Comparison of ENCODE assay signal across 32 cellular contexts in the genomic region with DNA sequence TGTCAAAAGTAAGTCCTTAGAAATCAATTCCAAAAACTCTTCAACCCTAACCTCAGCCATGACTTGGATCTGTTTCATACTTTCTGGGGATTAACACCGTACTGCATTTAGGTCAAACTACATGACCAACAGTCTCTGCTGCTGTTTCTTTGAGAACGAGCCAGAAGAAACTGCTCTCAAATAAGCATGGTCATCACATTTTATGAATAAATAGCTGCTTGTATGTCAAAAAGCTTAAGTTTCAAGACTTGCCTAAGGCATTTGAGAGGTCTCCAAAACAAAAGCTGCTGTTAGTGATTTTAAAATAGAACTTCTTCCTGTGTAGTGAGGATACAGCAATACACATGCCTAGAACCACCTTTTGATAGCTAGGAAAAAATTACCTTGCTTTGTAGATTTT.
DNase-seq lines count a peak whose midpoint lies in the region; ATAC-seq, FAIRE-seq and TF ChIP-seq lines count a peak whose summit lies in the region.
"Had no signal": no experiment of that assay in that cellular context is flagged by ENCODE, and none has a peak within 500 bp of the region (broad histone marks: within the 10 kb centered on the region; RNA-seq: fewer than 3 reads in every experiment).

No MANE protein-coding gene starts in this region.

- no peak overlapping the region for H3K4me3 ChIP-seq in HepG2 (replicated peaks in 1 of 3; ENCODE audit: insufficient read depth in 1 of 3, low read depth in 2 of 3, low read length in 3 of 3)
- no peak overlapping the region for H3K4me3 ChIP-seq in right lobe of liver
- no peak overlapping the region for H3K4me3 ChIP-seq in H1 (ENCODE audit: extremely low read depth in 1 of 4, insufficient read depth in 2 of 4, low read depth in 3 of 4, low read length in 4 of 4)
- no peak overlapping the region for H3K4me3 ChIP-seq in esophagus squamous epithelium
- H3K4me3 ChIP-seq: body of pancreas, GM23248, left lung, PC-9, transverse colon had no signal

- H3K4me1 Mint-ChIP-seq in neural crest cell (peaks cover 15% of the 10 kb centered on the region), H9 (peaks cover 3% of the 10 kb centered on the region in 2 experiments; a peak in 2 of 4 replicates)
- H3K4me1 Mint-ChIP-seq: activated CD8-positive, alpha-beta memory T cell treated with anti-CD3 and anti-CD28 coated beads, Interleukin-2, amount 10 ng/mL, durations not matched to agents 7 days and 5 days; CD4-positive, CD25-positive, alpha-beta regulatory T cell; stimulated activated effector memory CD8-positive, alpha-beta T cell treated with anti-CD3 and anti-CD28 coated beads, Interleukin-12 subunit alpha, Interleukin-12 subunit beta, amount 100 ng/mL, for 72 hours had no signal

- BruUV-seq in HepG2 (replicated peaks; lab: Mats Ljungman, UMichigan) = no TSS peak

- POLR2A ChIA-PET in HepG2 (lab: Yijun Ruan, JAX) = no interaction called here
- POLR2A ChIA-PET in H1 (lab: Charles Lee; ENCODE audit: partially characterized antibody) = interaction anchor here (1.4 kb wide), 1 partner anchor 9 kb away, joined by 4 read pairs; no protein-coding TSS in a partner anchor

- no peak overlapping the region for H3K56ac ChIP-seq in H1 (replicated peaks; ENCODE audit: insufficient read length, low read depth, low read length)
- no peak overlapping the region for H3K56ac ChIP-seq in H9 (ENCODE audit: insufficient read length, low read depth, low read length)

- FAIRE-seq in HepG2 (lab: Jason Lieb, UNC) (no peak), H1 (lab: Jason Lieb, UNC) (no peak)
- FAIRE-seq: islet of Langerhans had no signal

- no peak for TF ChIP-seq RAD21 in HepG2 (CRISPR knock-in tag; IDR thresholded peaks at IDR 0.05)
- no peak for TF ChIP-seq RAD21 in H1 (IDR thresholded peaks at IDR 0.05 in 1 of 2, conservative IDR thresholded peaks at IDR 0.05 in 1 of 2; ENCODE audit: low read depth in 2 of 2, low read length in 2 of 2)

- TF ChIP-seq CTCF in HepG2 (CRISPR knock-in tag; IDR thresholded peaks at IDR 0.05) (no peak), right lobe of liver (IDR thresholded peaks at IDR 0.05) (no peak), H1 (IDR thresholded peaks at IDR 0.05; ENCODE audit: control extremely low read depth in 1 of 3, insufficient read depth in 1 of 3, low read depth in 1 of 3, low read length in 3 of 3) (no peak), neural crest cell (conservative IDR thresholded peaks at IDR 0.05) (no peak), esophagus squamous epithelium (IDR thresholded peaks at IDR 0.05) (no peak), H9 (conservative IDR thresholded peaks at IDR 0.05) (no peak)

- H2AK5ac ChIP-seq in H1 (ENCODE audit: low read depth, low read length) = no peak overlapping the region
- H2AK5ac ChIP-seq in H9 (ENCODE audit: insufficient read length, low read length) = no peak overlapping the region

- ATAC-seq in HepG2 (no peak), right lobe of liver (no peak)
- ATAC-seq: activated CD4-positive, CD25-positive, alpha-beta regulatory T cell treated with anti-CD3 and anti-CD28 coated beads, Interleukin-2, amount 50 U/mL, for 24 hours; activated CD8-positive, alpha-beta memory T cell treated with anti-CD3 and anti-CD28 coated beads, Interleukin-2, amount 10 ng/mL, durations not matched to agents 7 days and 5 days; activated T-cell treated with anti-CD3 and anti-CD28 coated beads, Interleukin-2, amount 50 U/mL, for 4 hours; body of pancreas; left lung; stimulated activated effector memory CD8-positive, alpha-beta T cell treated with anti-CD3 and anti-CD28 coated beads, Interleukin-12 subunit alpha, Interleukin-12 subunit beta, amount 100 ng/mL, for 72 hours had no signal

- CTCF ChIA-PET in HepG2 (lab: Yijun Ruan, JAX; ENCODE audit: low intra/inter-chr PET ratio, low total read pairs) = no interaction called here
- CTCF ChIA-PET in H1 (lab: Charles Lee; ENCODE audit: partially characterized antibody) = interaction anchor here (1.0 to 1.1 kb wide), 2 partner anchors 28 to 64 kb away, joined by 3 to 4 read pairs; no protein-coding TSS in a partner anchor

- H3K18ac ChIP-seq in H1 (ENCODE audit: extremely low read depth, low read length) = no peak overlapping the region
- no peak overlapping the region for H3K18ac ChIP-seq in H9 (ENCODE audit: insufficient read length, low read depth, low read length)

- intact Hi-C loops in HepG2 (cut with micrococcal nuclease; ENCODE audit: unreplicated experiment) (no loop called here), right lobe of liver (cut with DNase I) (no loop called here), esophagus squamous epithelium (cut with DNase I) (no loop called here)

- peaks cover 5% of the 10 kb centered on the region for H3K9me3 Mint-ChIP-seq in neural crest cell
- peaks cover 0 to 3% of the 10 kb centered on the region in 2 experiments; a peak in 1 of 5 replicates for H3K9me3 Mint-ChIP-seq in H9
- H3K9me3 Mint-ChIP-seq: activated T-cell treated with anti-CD3 and anti-CD28 coated beads, Interleukin-2, amount 50 U/mL, for 4 hours; stimulated activated effector memory CD8-positive, alpha-beta T cell treated with anti-CD3 and anti-CD28 coated beads, Interleukin-12 subunit alpha, Interleukin-12 subunit beta, amount 100 ng/mL, for 72 hours had no signal

- H4K5ac ChIP-seq in H1 (ENCODE audit: insufficient read length, low read depth, low read length) (no peak overlapping the region), H9 (ENCODE audit: insufficient read length, low read depth, low read length) (no peak overlapping the region)

- no peak overlapping the region for H3K4me3 Mint-ChIP-seq in neural crest cell
- no peak overlapping the region for H3K4me3 Mint-ChIP-seq in H9
- H3K4me3 Mint-ChIP-seq: activated CD8-positive, alpha-beta memory T cell treated with anti-CD3 and anti-CD28 coated beads, Interleukin-2, amount 10 ng/mL, durations not matched to agents 7 days and 5 days; activated T-cell treated with anti-CD3 and anti-CD28 coated beads, Interleukin-2, amount 50 U/mL, for 4 hours; CD4-positive, CD25-positive, alpha-beta regulatory T cell; stimulated activated effector memory CD8-positive, alpha-beta T cell treated with anti-CD3 and anti-CD28 coated beads, Interleukin-12 subunit alpha, Interleukin-12 subunit beta, amount 100 ng/mL, for 72 hours had no signal

- no peaks in the 10 kb centered on the region for H3K36me3 ChIP-seq in HepG2 (replicated peaks in 1 of 2; ENCODE audit: control insufficient read depth in 1 of 2, insufficient read depth in 2 of 2, low read length in 2 of 2)
- no peaks in the 10 kb centered on the region for H3K36me3 ChIP-seq in right lobe of liver
- H3K36me3 ChIP-seq in H1 (ENCODE audit: control insufficient read depth in 2 of 4, insufficient read depth in 4 of 4, low read length in 3 of 4) = no peaks in the 10 kb centered on the region
- no peaks in the 10 kb centered on the region for H3K36me3 ChIP-seq in esophagus squamous epithelium
- H3K36me3 ChIP-seq: left lung, transverse colon had no signal

- 16% methylated on average over 2 of the region's 2 CpGs for whole genome bisulfite sequencing in HepG2 (ENCODE audit: low lambda C conversion rate)
- 31% methylated on average over 2 of the region's 2 CpGs for WGBS in right lobe of liver (ENCODE audit: insufficient coverage, low coverage, low lambda C conversion rate, missing lambda C conversion rate)
- WGBS in H1 (ENCODE audit: extremely low coverage in 1 of 2, insufficient coverage in 1 of 2, insufficient read length in 1 of 2, insufficient replicate concordance in 2 of 2, low coverage in 1 of 2, low lambda C conversion rate in 2 of 2, missing lambda C conversion rate in 1 of 2), 2 experiments = 94% methylated on average over 2 of the region's 2 CpGs; no CpG with 5 or more reads in 1 of the 2 experiments
- WGBS in esophagus squamous epithelium, 2 donors = 11 to 14% methylated on average over 2 of the region's 2 CpGs
- no CpG with 5 or more reads among the region's 2 CpGs for WGBS in H9 (ENCODE audit: extremely low coverage, insufficient read length, low lambda C conversion rate)

- H4K20me1 ChIP-seq in HepG2 (ENCODE audit: insufficient read depth, low read length) (no peaks in the 10 kb centered on the region), H1 (replicated peaks in 1 of 2; ENCODE audit: control insufficient read depth in 1 of 2, insufficient read depth in 2 of 2, low read length in 2 of 2) (no peaks in the 10 kb centered on the region), H9 (ENCODE audit: control insufficient read depth, insufficient read depth, insufficient read length) (no peaks in the 10 kb centered on the region)

- H2BK120ac ChIP-seq in H1 (replicated peaks; ENCODE audit: low read depth, low read length) = no peak overlapping the region
- H2BK120ac ChIP-seq in H9 (ENCODE audit: low read depth, low read length, poor library complexity, severe bottlenecking) = no peak overlapping the region

- TF ChIP-seq EP300 in HepG2 (IDR thresholded peaks at IDR 0.05; ENCODE audit: low read depth in 2 of 2, low read length in 2 of 2) = no peak
- no peak for TF ChIP-seq EP300 in HepG2 (CRISPR knock-in tag; IDR thresholded peaks at IDR 0.05; ENCODE audit: borderline replicate concordance)
- TF ChIP-seq EP300 in H1 (IDR thresholded peaks at IDR 0.05; ENCODE audit: borderline replicate concordance in 1 of 2, low read depth in 2 of 2, low read length in 2 of 2) = no peak

- DNase-seq in HepG2 (ENCODE audit: low spot score) (no peak), right lobe of liver (no peak), H1 (ENCODE audit: low read depth in 1 of 2, low spot score in 2 of 2) (no peak), neural crest cell (ENCODE audit: low read depth, low spot score) (no peak), 8988T (no peak), NCI-H510A treated with DMSO at 0.1 percent for 48 hours (lab: John Stamatoyannopoulos, UW) (no peak), esophagus squamous epithelium (lab: John Stamatoyannopoulos, UW) (no peak), H9 (no peak)
- DNase-seq: activated CD4-positive, alpha-beta T cell treated with anti-CD3 and anti-CD28 coated beads, Interleukin-2, amount 50 U/mL, for 4 hours; activated CD8-positive, alpha-beta memory T cell treated with anti-CD3 and anti-CD28 coated beads, Interleukin-2, amount 10 ng/mL, durations not matched to agents 7 days and 5 days; activated T-cell treated with anti-CD3 and anti-CD28 coated beads, Interleukin-2, amount 50 U/mL, for 4 hours; body of pancreas; cerebellar nuclear complex; DND-41; GF-D8; glutamatergic neuron; GM23248; left lung; mesendoderm; NCI-H1105; NCI-H2029; NCI-H526 treated with DMSO at 0.1 percent for 48 hours; PC-9; posterior cingulate gyrus; Right ventricle myocardium superior; stimulated activated CD4-positive, alpha-beta T cell treated with anti-CD3 and anti-CD28 coated beads, Interleukin-15, amount 100 ng/mL, for 24 hours; T-helper 2 cell; transverse colon had no signal

- TF ChIP-seq POLR2A in HepG2 (IDR thresholded peaks at IDR 0.05; ENCODE audit: insufficient read depth in 1 of 2, low read depth in 2 of 2, low read length in 2 of 2) = no peak
- no peak for TF ChIP-seq POLR2A in right lobe of liver (IDR thresholded peaks at IDR 0.05)
- no peak for TF ChIP-seq POLR2A in H1 (IDR thresholded peaks at IDR 0.05; ENCODE audit: control extremely low read depth in 1 of 2, low read depth in 2 of 2, low read length in 2 of 2)
- TF ChIP-seq POLR2A in esophagus squamous epithelium (IDR thresholded peaks at IDR 0.05) = no peak

- H3K4me1 ChIP-seq in HepG2 (ENCODE audit: insufficient read depth, low read length) (no peaks in the 10 kb centered on the region), right lobe of liver (no peaks in the 10 kb centered on the region), H1 (replicated peaks in 1 of 4; ENCODE audit: control insufficient read depth in 3 of 4, insufficient read depth in 4 of 4, low read length in 3 of 4) (no peaks in the 10 kb centered on the region), esophagus squamous epithelium (no peaks in the 10 kb centered on the region), H9 (ENCODE audit: insufficient read depth, low read length) (no peaks in the 10 kb centered on the region)
- H3K4me1 ChIP-seq: body of pancreas, left lung, transverse colon had no signal

- no peaks in the 10 kb centered on the region for H3K27me3 Mint-ChIP-seq in neural crest cell (ENCODE audit: low read depth)
- H3K27me3 Mint-ChIP-seq in H9 (ENCODE audit: low read depth) = no peaks in the 10 kb centered on the region; the same call in none of the 2 replicates

- in situ Hi-C loops in HepG2 (cut with HindIII; ENCODE audit: extremely low pct_ligation_motif_present, low pct_unique_long_range_greater_than_20kb) = no loop called here

- no peaks in the 10 kb centered on the region; a peak in 1 of 5 replicates for H3K27me3 ChIP-seq in HepG2 (ENCODE audit: control insufficient read depth in 1 of 2, insufficient read depth in 2 of 2, low read length in 2 of 2)
- no peaks in the 10 kb centered on the region for H3K27me3 ChIP-seq in right lobe of liver
- H3K27me3 ChIP-seq in H1 (replicated peaks in 1 of 4; ENCODE audit: control insufficient read depth in 3 of 4, extremely low read depth in 1 of 4, insufficient read depth in 3 of 4, low read length in 3 of 4) = no peaks in the 10 kb centered on the region
- no peaks in the 10 kb centered on the region for H3K27me3 ChIP-seq in esophagus squamous epithelium
- H3K27me3 ChIP-seq in H9 (ENCODE audit: insufficient read depth, low read length) = no peaks in the 10 kb centered on the region
- H3K27me3 ChIP-seq: body of pancreas, left lung, transverse colon had no signal

- H4K8ac ChIP-seq in H1 (ENCODE audit: extremely low read depth, insufficient read depth, low read length) = no peak overlapping the region
- H4K8ac ChIP-seq in H9 (replicated peaks; ENCODE audit: insufficient read length, low read depth, low read length) = no peak overlapping the region

- H3K23me2 ChIP-seq in H1 (ENCODE audit: low read depth, low read length) (no peaks in the 10 kb centered on the region), H9 (ENCODE audit: insufficient read length, low read depth, low read length, poor library complexity, severe bottlenecking) (no peaks in the 10 kb centered on the region)

- no peak overlapping the region for H2BK15ac ChIP-seq in H1 (ENCODE audit: low read length)
- no peak overlapping the region for H2BK15ac ChIP-seq in H9 (ENCODE audit: low read depth, low read length)

- peak overlapping the region; percentile 21 for H3K27ac Mint-ChIP-seq in neural crest cell (ENCODE audit: unreplicated experiment)
- H3K27ac Mint-ChIP-seq in H9 = no peak overlapping the region
- H3K27ac Mint-ChIP-seq: activated CD8-positive, alpha-beta memory T cell treated with anti-CD3 and anti-CD28 coated beads, Interleukin-2, amount 10 ng/mL, durations not matched to agents 7 days and 5 days; CD4-positive, CD25-positive, alpha-beta regulatory T cell; stimulated activated effector memory CD8-positive, alpha-beta T cell treated with anti-CD3 and anti-CD28 coated beads, Interleukin-12 subunit alpha, Interleukin-12 subunit beta, amount 100 ng/mL, for 72 hours had no signal

- no peak overlapping the region for H3K27ac ChIP-seq in HepG2 (ENCODE audit: extremely low read length, insufficient read depth, low read length)
- no peak overlapping the region for H3K27ac ChIP-seq in right lobe of liver
- no peak overlapping the region for H3K27ac ChIP-seq in H1 (ENCODE audit: low read depth, low read length)
- H3K27ac ChIP-seq in esophagus squamous epithelium = no peak overlapping the region
- no peak overlapping the region for H3K27ac ChIP-seq in H9 (ENCODE audit: insufficient read length, low read depth, low read length)
- H3K27ac ChIP-seq: body of pancreas, GM23248, left lung, PC-9, transverse colon had no signal

- H2BK12ac ChIP-seq in H1 (ENCODE audit: low read depth, low read length) (no peak overlapping the region), H9 (ENCODE audit: insufficient read length, low read depth, low read length) (no peak overlapping the region)

- H3K9me3 ChIP-seq in HepG2 (ENCODE audit: low read length) = no peaks in the 10 kb centered on the region
- no peaks in the 10 kb centered on the region for H3K9me3 ChIP-seq in right lobe of liver
- no peaks in the 10 kb centered on the region for H3K9me3 ChIP-seq in H1 (ENCODE audit: insufficient read depth in 2 of 2, low read depth in 1 of 2, low read length in 1 of 2)
- H3K9me3 ChIP-seq in esophagus squamous epithelium = no peaks in the 10 kb centered on the region
- no peaks in the 10 kb centered on the region for H3K9me3 ChIP-seq in H9 (ENCODE audit: control insufficient read depth, low read depth, low read length)
- H3K9me3 ChIP-seq: body of pancreas, left lung, transverse colon had no signal

- H3K9ac ChIP-seq in HepG2 (ENCODE audit: insufficient read depth, low read depth, low read length) (no peak overlapping the region), H1 (replicated peaks in 1 of 4; ENCODE audit: extremely low read depth in 1 of 4, low read depth in 3 of 4, low read length in 3 of 4) (no peak overlapping the region), H9 (ENCODE audit: extremely low read depth, insufficient read length, low read length) (no peak overlapping the region)
- H3K9ac ChIP-seq: GM23248 had no signal

- H2BK20ac ChIP-seq in H1 (ENCODE audit: low read length) (no peak overlapping the region), H9 (ENCODE audit: low read depth, low read length, poor library complexity, severe bottlenecking) (no peak overlapping the region)

- no peaks in the 10 kb centered on the region for H3K79me2 ChIP-seq in HepG2 (ENCODE audit: insufficient read depth, low read length)
- H3K79me2 ChIP-seq in H1 (ENCODE audit: control insufficient read depth in 1 of 2, insufficient read depth in 2 of 2, low read length in 2 of 2) = no peaks in the 10 kb centered on the region
- H3K79me2 ChIP-seq in H9 (ENCODE audit: insufficient read depth, low read length) = no peaks in the 10 kb centered on the region

- H3K4ac ChIP-seq in H1 (replicated peaks; ENCODE audit: insufficient read length, low read depth, low read length) (no peak overlapping the region), H9 (ENCODE audit: low read depth, low read length) (no peak overlapping the region)

- no peak overlapping the region for H3K14ac ChIP-seq in H1 (ENCODE audit: insufficient read length)
- H3K14ac ChIP-seq in H9 (ENCODE audit: insufficient read depth, low read length) = no peak overlapping the region

- H3K36me3 Mint-ChIP-seq in neural crest cell (ENCODE audit: low read depth) (no peaks in the 10 kb centered on the region), H9 (ENCODE audit: insufficient read depth in 1 of 3, low read depth in 3 of 3) (no peaks in the 10 kb centered on the region; a peak in 1 of 7 replicates)
- H3K36me3 Mint-ChIP-seq: activated CD8-positive, alpha-beta memory T cell treated with anti-CD3 and anti-CD28 coated beads, Interleukin-2, amount 10 ng/mL, durations not matched to agents 7 days and 5 days; CD4-positive, CD25-positive, alpha-beta regulatory T cell; stimulated activated effector memory CD8-positive, alpha-beta T cell treated with anti-CD3 and anti-CD28 coated beads, Interleukin-12 subunit alpha, Interleukin-12 subunit beta, amount 100 ng/mL, for 72 hours had no signal

- no peak overlapping the region for H3T11ph ChIP-seq in H9 (ENCODE audit: low read length)

- H2BK5ac ChIP-seq in H1 (ENCODE audit: low read depth, low read length) = no peak overlapping the region
- H2BK5ac ChIP-seq in H9 (ENCODE audit: insufficient read length, low read length) = no peak overlapping the region

- H3K79me1 ChIP-seq in H1 (ENCODE audit: low read depth, low read length) (no peaks in the 10 kb centered on the region), H9 (ENCODE audit: insufficient read depth, low read depth, low read length, poor library complexity, severe bottlenecking) (no peaks in the 10 kb centered on the region)

- H2AFZ ChIP-seq in HepG2 (ENCODE audit: low read length) = no peak overlapping the region
- 0 out of 2 replicates have a peak overlapping the region, but pooled peaks have one; percentile 12 for H2AFZ ChIP-seq in H1 (ENCODE audit: low read length)
- H2AFZ ChIP-seq in H9 (ENCODE audit: low read length) = no peak overlapping the region
- H2AFZ ChIP-seq: GM23248, PC-9 had no signal

- no peak overlapping the region for H3K4me2 ChIP-seq in HepG2 (ENCODE audit: low read depth, low read length)
- no peak overlapping the region for H3K4me2 ChIP-seq in H1 (ENCODE audit: insufficient read depth in 1 of 2, low read depth in 2 of 2, low read length in 2 of 2)
- H3K4me2 ChIP-seq in H9 (ENCODE audit: insufficient read depth, insufficient read length, low read length) = no peak overlapping the region
- H3K4me2 ChIP-seq: PC-9 had no signal

- H4K91ac ChIP-seq in H1 (replicated peaks; ENCODE audit: insufficient read length, low read length) (no peak overlapping the region), H9 (ENCODE audit: insufficient read length, low read depth, low read length) (no peak overlapping the region)

- H3K23ac ChIP-seq in H1 (ENCODE audit: insufficient read length) (no peak overlapping the region), H9 (ENCODE audit: insufficient read length, low read depth, low read length) (no peak overlapping the region)
